9 cellular contexts compared by ENCODE assay signal in genomic region chr10:95560288-95561199, GRCh38. TPM values are rescaled to one million over a fixed set of nuclear protein-coding genes. Genes with fewer than 3 reads are reported as not detected.
DNase-seq lines count a peak whose midpoint lies in the region; ATAC-seq lines count a peak whose summit lies in the region.
"Had no signal": no experiment of that assay in that cellular context is flagged by ENCODE, and none has a peak within 500 bp of the region (broad histone marks: within the 10 kb centered on the region; RNA-seq: fewer than 3 reads in every experiment).

No MANE protein-coding gene starts in this region.

- peak overlapping the region; percentile 98 to 100 (median 99) for H3K4me3 Mint-ChIP-seq in naive thymus-derived CD8-positive, alpha-beta T cell
- peak overlapping the region; percentile 95 to 97 for H3K4me3 Mint-ChIP-seq in stimulated activated naive CD8-positive, alpha-beta T cell treated with anti-CD3 and anti-CD28 coated beads, Interleukin-15, amount 100 ng/mL, for 72 hours

- peak overlapping the region; percentile 87 for H3K27ac ChIP-seq in esophagus (ENCODE audit: low read depth in 2 of 2, low read length in 1 of 2)

- H3K9me3 ChIP-seq in esophagus (ENCODE audit: control insufficient read depth in 2 of 2, insufficient read depth in 1 of 2, low read depth in 1 of 2, low read length in 1 of 2): no peaks in the 10 kb centered on the region

- H3K36me3 Mint-ChIP-seq in naive thymus-derived CD8-positive, alpha-beta T cell: no peaks in the 10 kb centered on the region

- peaks cover 0 to 9% (median 1%) of the 10 kb centered on the region in 5 donors for H3K27me3 Mint-ChIP-seq in naive thymus-derived CD8-positive, alpha-beta T cell
- H3K27me3 Mint-ChIP-seq in stimulated activated naive CD8-positive, alpha-beta T cell treated with anti-CD3 and anti-CD28 coated beads, Interleukin-15, amount 100 ng/mL, for 72 hours: peaks cover 29% of the 10 kb centered on the region

- ATAC-seq in naive thymus-derived CD8-positive, alpha-beta T cell: peak; percentile 48 to 56
- peak; percentile 58 for ATAC-seq in stimulated activated naive CD8-positive, alpha-beta T cell treated with anti-CD3 and anti-CD28 coated beads, Interleukin-15, amount 100 ng/mL, for 72 hours
- ATAC-seq in GM21367 (IDR thresholded peaks at IDR 0.05; ENCODE audit: unreplicated experiment): no peak

- no peaks in the 10 kb centered on the region for H3K4me1 ChIP-seq in esophagus (ENCODE audit: control insufficient read depth in 2 of 2, insufficient read depth in 2 of 2, low read length in 1 of 2)

- peaks cover 11 to 18% (median 13%) of the 10 kb centered on the region in 4 donors for H3K4me1 Mint-ChIP-seq in naive thymus-derived CD8-positive, alpha-beta T cell
- peaks cover 8% of the 10 kb centered on the region for H3K4me1 Mint-ChIP-seq in stimulated activated naive CD8-positive, alpha-beta T cell treated with anti-CD3 and anti-CD28 coated beads, Interleukin-15, amount 100 ng/mL, for 72 hours

- H3K9me3 Mint-ChIP-seq in naive thymus-derived CD8-positive, alpha-beta T cell: no peaks in the 10 kb centered on the region
- H3K9me3 Mint-ChIP-seq in stimulated activated naive CD8-positive, alpha-beta T cell treated with anti-CD3 and anti-CD28 coated beads, Interleukin-15, amount 100 ng/mL, for 72 hours: no peaks in the 10 kb centered on the region

- DNase-seq in NCI-H1105 treated with DMSO at 0.1 percent for 48 hours (lab: John Stamatoyannopoulos, UW) (peak; percentile 46), NCI-H1105 (lab: John Stamatoyannopoulos, UW) (no peak), NCI-H2227 (lab: John Stamatoyannopoulos, UW; ENCODE audit: unreplicated experiment) (peak; percentile 34)
- DNase-seq in activated T-cell treated with anti-CD3 and anti-CD28 coated beads, Interleukin-2, amount 50 U/mL, for 1 hour: peak; percentile 44
- DNase-seq in naive thymus-derived CD8-positive, alpha-beta T cell: peak; percentile 20 to 72 (median 42)
- DNase-seq in stimulated activated naive CD8-positive, alpha-beta T cell treated with anti-CD3 and anti-CD28 coated beads, Interleukin-15, amount 100 ng/mL, for 72 hours: peak; percentile 42 to 49
- DNase-seq: DND-41 had no signal

- H3K27ac Mint-ChIP-seq in naive thymus-derived CD8-positive, alpha-beta T cell: peak overlapping the region; percentile 83 to 97 (median 94)
- peak overlapping the region; percentile 81 to 83 for H3K27ac Mint-ChIP-seq in stimulated activated naive CD8-positive, alpha-beta T cell treated with anti-CD3 and anti-CD28 coated beads, Interleukin-15, amount 100 ng/mL, for 72 hours

- POLR2A ChIA-PET in naive thymus-derived CD8-positive, alpha-beta T cell (lab: Charles Lee): interaction anchor here (0.6 kb wide), 1 partner anchor 134 kb away, joined by 4 read pairs; no protein-coding TSS in a partner anchor

- 2 to 4% methylated on average over 39 to 48 of the region's 48 CpGs for WGBS in esophagus, 2 donors

- no peaks in the 10 kb centered on the region for H3K27me3 ChIP-seq in esophagus (ENCODE audit: control insufficient read depth in 1 of 2, insufficient read depth in 2 of 2, low read length in 2 of 2)

- H3K36me3 ChIP-seq in esophagus (ENCODE audit: control insufficient read depth in 2 of 2, insufficient read depth in 2 of 2, low read length in 1 of 2): no peaks in the 10 kb centered on the region

- peak overlapping the region; percentile 70 to 74 for H3K4me3 ChIP-seq in esophagus (ENCODE audit: low read depth in 1 of 2, low read length in 2 of 2)

RNA-seq across cellular contexts. Expression of gene SORBS1, which starts 0.6 kb away (rescaled TPM):
- 10 to 100 TPM; 32.7 to 66.3 TPM for polyA plus RNA-seq in esophagus
- 1 to 10 TPM in 1 of 2 experiments, under 1 TPM in 1; 0.94 to 1.7 TPM for total RNA-seq in naive thymus-derived CD8-positive, alpha-beta T cell
- polyA plus RNA-seq in naive thymus-derived CD8-positive, alpha-beta T cell: under 1 TPM; 0.25 to 0.49 (median 0.29) TPM

Comparison
In these comparisons a context has a peak if more than half of its experiments do, and no peak if none do; other contexts are left out.
1. RNA of gene SORBS1, which starts 0.6 kb away (polyA plus RNA-seq): 32.7 to 66.3 TPM in esophagus; 0.25 to 0.49 TPM in naive thymus-derived CD8-positive, alpha-beta T cell; every median in the first group is over 10 times any median in the second.